In the genomic region with DNA sequence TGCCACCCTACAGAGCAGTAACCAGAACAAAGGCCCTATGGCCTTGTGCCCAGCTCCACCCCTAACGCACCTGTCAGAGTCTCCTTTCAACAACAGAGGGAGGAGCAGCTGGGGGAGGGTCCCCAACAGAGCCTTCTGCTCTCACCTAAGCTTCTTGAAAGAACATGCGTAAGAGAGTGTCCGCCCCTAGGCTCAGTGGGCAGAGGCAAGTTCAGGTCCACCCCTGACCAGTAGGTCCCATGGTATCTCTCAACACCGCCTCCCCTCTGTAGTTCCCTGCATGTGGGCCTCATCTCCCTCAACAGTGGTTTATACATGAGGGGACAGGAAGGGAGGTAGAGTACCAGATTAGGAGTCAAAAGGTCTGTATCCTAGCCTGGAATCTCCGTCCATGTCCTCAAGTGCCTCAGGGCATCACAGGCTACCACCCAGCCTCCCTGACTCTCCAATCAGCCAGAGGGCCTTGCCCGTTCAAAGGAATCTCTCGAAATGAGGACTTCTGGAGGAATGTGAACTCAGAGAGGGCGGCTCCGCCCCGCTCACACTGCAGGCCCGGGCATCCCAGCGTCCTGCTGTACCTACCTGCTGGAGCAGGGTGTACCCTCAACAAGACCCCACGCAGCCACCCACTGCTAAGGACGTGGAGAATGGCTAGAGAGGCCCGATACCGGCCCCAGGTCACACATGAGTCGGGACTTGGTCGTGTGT, we compare ENCODE assay signal across 2 cellular contexts.
TF ChIP-seq lines count a peak whose summit lies in the region.

No MANE protein-coding gene starts in this region.

TF ChIP-seq in H1, 55 proteins besides CTCF, POLR2A, EP300 and RAD21:
- TF ChIP-seq SAP30 (IDR thresholded peaks at IDR 0.05; ENCODE audit: insufficient read depth, insufficient replicate concordance, low read length) (peak; percentile 91), TEAD4 (IDR thresholded peaks at IDR 0.05; ENCODE audit: low read depth, low read length) (peak; percentile 20; the same call in 1 of the 2 replicates), KDM1A (IDR thresholded peaks at IDR 0.05; ENCODE audit: borderline replicate concordance, low read length) (no peak), CREB1 (IDR thresholded peaks at IDR 0.05) (no peak), POLR2AphosphoS5 (IDR thresholded peaks at IDR 0.05; ENCODE audit: low read depth, low read length) (peak; percentile 54; the same call in 1 of the 2 replicates), SIN3A (conservative IDR thresholded peaks at IDR 0.05 in 1 of 2, IDR thresholded peaks at IDR 0.05 in 1 of 2; ENCODE audit: low read depth in 1 of 2, low read length in 2 of 2) (peak; percentile 82 to 84; a peak in 3 of 4 replicates)

TF ChIP-seq in HEK293T, 16 proteins besides CTCF, POLR2A, EP300 and RAD21 (continued from another document):
- no peak for TF ChIP-seq BHLHE40 (IDR thresholded peaks at IDR 0.05; ENCODE audit: borderline replicate concordance)
- TF ChIP-seq HDGF (IDR thresholded peaks at IDR 0.05; ENCODE audit: borderline replicate concordance), result no peak
- TF ChIP-seq ELF4 (IDR thresholded peaks at IDR 0.05), result no peak
- no peak for TF ChIP-seq ZNF384 (IDR thresholded peaks at IDR 0.05)
- no peak for TF ChIP-seq TARDBP (IDR thresholded peaks at IDR 0.05)
- TF ChIP-seq FOXK2 (IDR thresholded peaks at IDR 0.05), result no peak
- TF ChIP-seq SP1 (IDR thresholded peaks at IDR 0.05), result no peak
- TF ChIP-seq L3MBTL2 (conservative IDR thresholded peaks at IDR 0.05), result no peak
- TF ChIP-seq NFRKB (IDR thresholded peaks at IDR 0.05), result no peak
- no peak for TF ChIP-seq FOXA1 (IDR thresholded peaks at IDR 0.05)
- no peak for TF ChIP-seq ARNT (IDR thresholded peaks at IDR 0.05)
- no peak for TF ChIP-seq FOXM1 (IDR thresholded peaks at IDR 0.05; ENCODE audit: borderline replicate concordance)
- TF ChIP-seq, protein P1, sequence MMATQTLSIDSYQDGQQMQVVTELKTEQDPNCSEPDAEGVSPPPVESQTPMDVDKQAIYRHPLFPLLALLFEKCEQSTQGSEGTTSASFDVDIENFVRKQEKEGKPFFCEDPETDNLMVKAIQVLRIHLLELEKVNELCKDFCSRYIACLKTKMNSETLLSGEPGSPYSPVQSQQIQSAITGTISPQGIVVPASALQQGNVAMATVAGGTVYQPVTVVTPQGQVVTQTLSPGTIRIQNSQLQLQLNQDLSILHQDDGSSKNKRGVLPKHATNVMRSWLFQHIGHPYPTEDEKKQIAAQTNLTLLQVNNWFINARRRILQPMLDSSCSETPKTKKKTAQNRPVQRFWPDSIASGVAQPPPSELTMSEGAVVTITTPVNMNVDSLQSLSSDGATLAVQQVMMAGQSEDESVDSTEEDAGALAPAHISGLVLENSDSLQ (IDR thresholded peaks at IDR 0.05), result no peak
- no peak for TF ChIP-seq SUZ12 (IDR thresholded peaks at IDR 0.05)
